ENCODE assay signal across 19 cellular contexts in the genomic region with DNA sequence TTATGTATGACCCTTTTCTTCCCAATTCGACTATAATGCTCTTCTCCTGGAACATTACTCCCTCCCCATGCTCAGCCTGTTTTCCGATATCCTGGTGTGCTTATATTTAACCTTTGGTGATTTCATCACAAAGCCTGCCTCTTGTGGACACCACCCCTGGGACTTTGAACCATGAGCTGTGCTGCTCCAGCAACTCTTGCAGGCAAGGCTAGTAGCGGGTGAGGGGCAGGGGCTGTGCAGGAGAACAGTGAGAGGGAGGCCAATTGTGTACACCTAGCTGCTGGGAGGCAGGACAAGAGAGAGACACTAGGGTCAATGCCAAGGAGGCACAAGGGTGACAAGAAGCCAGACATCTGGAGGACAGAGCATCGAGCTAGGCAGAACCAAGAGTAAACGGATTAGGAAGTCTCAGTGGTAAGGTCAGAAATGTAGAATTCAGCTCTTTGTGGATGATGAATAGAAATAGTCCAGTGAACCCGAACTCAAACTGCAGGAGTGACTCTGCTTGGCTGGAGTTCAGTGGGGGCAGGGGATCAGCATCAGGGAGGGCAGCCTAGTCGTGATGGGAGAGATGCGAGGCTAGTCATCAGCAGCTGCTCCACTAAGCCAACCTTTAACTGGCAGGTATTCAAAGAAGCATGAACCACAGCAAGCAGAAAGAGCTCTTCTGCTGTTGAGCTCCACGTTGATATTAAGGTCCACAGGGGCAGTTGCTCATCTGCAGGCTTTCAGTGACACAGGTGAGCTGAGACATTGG. TPM values are rescaled to one million over a fixed set of nuclear protein-coding genes. Genes with fewer than 3 reads are reported as not detected.
A peak's percentile ranks its signal among the peaks of the same experiment; 100 is the strongest.
DNase-seq lines count a peak whose midpoint lies in the region; ATAC-seq, FAIRE-seq and TF ChIP-seq lines count a peak whose summit lies in the region.
"Had no signal": no experiment of that assay in that cellular context is flagged by ENCODE, and none has a peak within 500 bp of the region (broad histone marks: within the 10 kb centered on the region; RNA-seq: fewer than 3 reads in every experiment).

No MANE protein-coding gene starts in this region.

- H3K4me3 ChIP-seq in HCT116 (replicated peaks in 1 of 2; ENCODE audit: low read depth in 1 of 2, low read length in 2 of 2): no peak overlapping the region
- no peak overlapping the region for H3K4me3 ChIP-seq in small intestine (ENCODE audit: low read depth in 1 of 2, low read length in 2 of 2)
- H3K4me3 ChIP-seq: HAP-1, MG63, SK-N-MC had no signal

- RAD21 ChIA-PET in HCT116 (lab: Charles Lee; ENCODE audit: low non-redundant PET in 1 of 2, low total read pairs in 2 of 2, uncharacterized antibody in 2 of 2, unreplicated experiment in 2 of 2): no interaction called here

- 0 out of 2 replicates have a peak overlapping the region, but pooled peaks have one; percentile 10 for H3K4me2 ChIP-seq in HCT116 (ENCODE audit: low read length)

- no peak overlapping the region for H2AFZ ChIP-seq in HCT116 (ENCODE audit: low read depth, low read length, poor library complexity, severe bottlenecking)

- POLR2A ChIA-PET in HCT116 (lab: Charles Lee): no interaction called here

- no peak for TF ChIP-seq POLR2A in HCT116 (IDR thresholded peaks at IDR 0.05; ENCODE audit: borderline replicate concordance, extremely low read depth, insufficient read depth, insufficient read length)

- no peaks in the 10 kb centered on the region for H3K79me2 ChIP-seq in HCT116 (ENCODE audit: insufficient read depth, low read length)

- H3K9ac ChIP-seq in HCT116 (ENCODE audit: low read length): no peak overlapping the region

- H3K9me2 ChIP-seq in HCT116 (ENCODE audit: insufficient read depth): no peaks in the 10 kb centered on the region

- no peak overlapping the region for H3K4me3 Mint-ChIP-seq in T-helper 17 cell
- H3K4me3 Mint-ChIP-seq: CD4-positive, alpha-beta T cell had no signal

- WGBS in small intestine, 3 donors: 18 to 57% (median 37%) methylated on average over 9 of the region's 9 CpGs

- H3K27me3 ChIP-seq in HCT116 (ENCODE audit: insufficient read depth, low read length) (peaks cover 13% of the 10 kb centered on the region), small intestine (ENCODE audit: control insufficient read depth in 2 of 2, insufficient read depth in 2 of 2, low read length in 2 of 2) (no peaks in the 10 kb centered on the region)
- H3K27me3 ChIP-seq: MG63 had no signal

- BruUV-seq in HCT116 (replicated peaks; lab: Mats Ljungman, UMichigan): no TSS peak

- no peaks in the 10 kb centered on the region for H4K20me1 ChIP-seq in HCT116 (ENCODE audit: insufficient read depth)

- CTCF ChIA-PET in HCT116 (lab: Charles Lee): interaction anchor here (1.4 kb wide), 1 partner anchor 21 kb away, joined by 3 read pairs; no protein-coding TSS in a partner anchor

- ATAC-seq in HCT116 (no peak), T-helper 17 cell (no peak), HG03378 (IDR thresholded peaks at IDR 0.05; ENCODE audit: unreplicated experiment) (no peak)

- peak; percentile 5 for FAIRE-seq in small intestine (lab: Jason Lieb, UNC)
- FAIRE-seq: RCC 7860 had no signal

- peaks cover 3% of the 10 kb centered on the region for H3K4me1 Mint-ChIP-seq in T-helper 17 cell

- DNase-seq in HCT116 (ENCODE audit: low read depth, low spot score): no peak
- no peak for DNase-seq in T-helper 17 cell
- peak; percentile 53 for DNase-seq in left kidney (ENCODE audit: low read depth, low spot score)
- DNase-seq in small intestine: peak; percentile 94
- DNase-seq in cerebellar nuclear complex (lab: John Stamatoyannopoulos, UW): no peak
- no peak for DNase-seq in activated T-cell treated with anti-CD3 and anti-CD28 coated beads, Interleukin-2, amount 50 U/mL, for 1 hour
- no peak for DNase-seq in GF-D8 (lab: John Stamatoyannopoulos, UW)
- DNase-seq: CD4-positive, alpha-beta T cell; DMS79 treated with DMSO at 0.1 percent for 48 hours; MG63; NCI-H1092; NCI-H146; NCI-H2081 treated with DMSO at 0.1 percent for 48 hours; NCI-H510A treated with DMSO at 0.1 percent for 48 hours; Right ventricle myocardium superior had no signal

- H3K36me3 ChIP-seq in HCT116 (ENCODE audit: control insufficient read depth in 1 of 2, insufficient read depth in 2 of 2, low read length in 2 of 2) (no peaks in the 10 kb centered on the region), small intestine (ENCODE audit: control insufficient read depth in 2 of 2, insufficient read depth in 2 of 2, low read length in 2 of 2) (no peaks in the 10 kb centered on the region)
- H3K36me3 ChIP-seq: HAP-1, MG63 had no signal

- intact Hi-C loops in HCT116 (cut with micrococcal nuclease): no loop called here

- H3K4me1 ChIP-seq in HCT116 (ENCODE audit: control insufficient read depth in 1 of 2, insufficient read depth in 2 of 2, low read length in 2 of 2): peaks cover 0 to 5% of the 10 kb centered on the region in 2 experiments; a peak in 1 of 4 replicates
- H3K4me1 ChIP-seq in small intestine (ENCODE audit: control insufficient read depth in 2 of 2, insufficient read depth in 1 of 2, low read depth in 1 of 2, low read length in 1 of 2): peaks cover 0 to 2% of the 10 kb centered on the region in 2 donors
- H3K4me1 ChIP-seq: HAP-1 had no signal

- peak overlapping the region; percentile 77 for H3K27ac Mint-ChIP-seq in T-helper 17 cell
- H3K27ac Mint-ChIP-seq: CD4-positive, alpha-beta T cell had no signal

- H3K27ac ChIP-seq in HCT116 (ENCODE audit: low read depth, low read length) (no peak overlapping the region), small intestine (ENCODE audit: low read depth in 1 of 2, low read length in 1 of 2) (peak overlapping the region in 1 of 2 donors; percentile 30)
- H3K27ac ChIP-seq: SK-N-MC had no signal

- H3K9me3 ChIP-seq in HCT116 (ENCODE audit: control insufficient read depth in 1 of 2, insufficient read depth in 1 of 2, low read depth in 1 of 2, low read length in 2 of 2) (no peaks in the 10 kb centered on the region), T-helper 17 cell (ENCODE audit: control insufficient read depth, low read length, poor library complexity, severe bottlenecking) (no peaks in the 10 kb centered on the region), small intestine (ENCODE audit: control insufficient read depth, low read depth) (no peaks in the 10 kb centered on the region)
- H3K9me3 ChIP-seq: HAP-1, MG63 had no signal

- no peak for TF ChIP-seq RAD21 in HCT116 (IDR thresholded peaks at IDR 0.05; ENCODE audit: low read depth)

- peaks cover 39% of the 10 kb centered on the region for H3K27me3 Mint-ChIP-seq in T-helper 17 cell
- H3K27me3 Mint-ChIP-seq: CD4-positive, alpha-beta T cell had no signal

- H3K36me3 Mint-ChIP-seq in T-helper 17 cell (ENCODE audit: low read depth): no peaks in the 10 kb centered on the region

- no peak for TF ChIP-seq CTCF in HCT116 (IDR thresholded peaks at IDR 0.05 in 2 of 3, conservative IDR thresholded peaks at IDR 0.05 in 1 of 3; ENCODE audit: borderline replicate concordance in 1 of 3, insufficient read depth in 1 of 3, low read depth in 2 of 3, low read length in 2 of 3)

TF ChIP-seq in HCT116, 20 proteins besides CTCF, POLR2A, EP300 and RAD21:
- no peak for TF ChIP-seq TCF7L2 (IDR thresholded peaks at IDR 0.05; ENCODE audit: borderline replicate concordance, extremely low read depth, insufficient read depth, insufficient read length)
- TF ChIP-seq POLR2AphosphoS5 (IDR thresholded peaks at IDR 0.05; ENCODE audit: low read depth, low read length): no peak
- TF ChIP-seq JUND (IDR thresholded peaks at IDR 0.05): no peak
- TF ChIP-seq, protein P1, sequence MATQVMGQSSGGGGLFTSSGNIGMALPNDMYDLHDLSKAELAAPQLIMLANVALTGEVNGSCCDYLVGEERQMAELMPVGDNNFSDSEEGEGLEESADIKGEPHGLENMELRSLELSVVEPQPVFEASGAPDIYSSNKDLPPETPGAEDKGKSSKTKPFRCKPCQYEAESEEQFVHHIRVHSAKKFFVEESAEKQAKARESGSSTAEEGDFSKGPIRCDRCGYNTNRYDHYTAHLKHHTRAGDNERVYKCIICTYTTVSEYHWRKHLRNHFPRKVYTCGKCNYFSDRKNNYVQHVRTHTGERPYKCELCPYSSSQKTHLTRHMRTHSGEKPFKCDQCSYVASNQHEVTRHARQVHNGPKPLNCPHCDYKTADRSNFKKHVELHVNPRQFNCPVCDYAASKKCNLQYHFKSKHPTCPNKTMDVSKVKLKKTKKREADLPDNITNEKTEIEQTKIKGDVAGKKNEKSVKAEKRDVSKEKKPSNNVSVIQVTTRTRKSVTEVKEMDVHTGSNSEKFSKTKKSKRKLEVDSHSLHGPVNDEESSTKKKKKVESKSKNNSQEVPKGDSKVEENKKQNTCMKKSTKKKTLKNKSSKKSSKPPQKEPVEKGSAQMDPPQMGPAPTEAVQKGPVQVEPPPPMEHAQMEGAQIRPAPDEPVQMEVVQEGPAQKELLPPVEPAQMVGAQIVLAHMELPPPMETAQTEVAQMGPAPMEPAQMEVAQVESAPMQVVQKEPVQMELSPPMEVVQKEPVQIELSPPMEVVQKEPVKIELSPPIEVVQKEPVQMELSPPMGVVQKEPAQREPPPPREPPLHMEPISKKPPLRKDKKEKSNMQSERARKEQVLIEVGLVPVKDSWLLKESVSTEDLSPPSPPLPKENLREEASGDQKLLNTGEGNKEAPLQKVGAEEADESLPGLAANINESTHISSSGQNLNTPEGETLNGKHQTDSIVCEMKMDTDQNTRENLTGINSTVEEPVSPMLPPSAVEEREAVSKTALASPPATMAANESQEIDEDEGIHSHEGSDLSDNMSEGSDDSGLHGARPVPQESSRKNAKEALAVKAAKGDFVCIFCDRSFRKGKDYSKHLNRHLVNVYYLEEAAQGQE (IDR thresholded peaks at IDR 0.05; ENCODE audit: low read depth): no peak
- TF ChIP-seq FOSL1 (IDR thresholded peaks at IDR 0.05; ENCODE audit: low read depth): no peak
- no peak for TF ChIP-seq EZH2phosphoT487 (IDR thresholded peaks at IDR 0.05; ENCODE audit: borderline replicate concordance)
- TF ChIP-seq ELF1 (IDR thresholded peaks at IDR 0.05; ENCODE audit: borderline replicate concordance, low read depth): no peak
- TF ChIP-seq CBX3 (IDR thresholded peaks at IDR 0.05; ENCODE audit: low read depth): no peak
- TF ChIP-seq, protein P2, sequence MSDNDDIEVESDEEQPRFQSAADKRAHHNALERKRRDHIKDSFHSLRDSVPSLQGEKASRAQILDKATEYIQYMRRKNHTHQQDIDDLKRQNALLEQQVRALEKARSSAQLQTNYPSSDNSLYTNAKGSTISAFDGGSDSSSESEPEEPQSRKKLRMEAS (IDR thresholded peaks at IDR 0.05): no peak
TF ChIP-seq in HCT116: peak in this region for 0.

RNA-seq across cellular contexts. Expression of a gene that starts 31.0 kb away (rescaled TPM):
- total RNA-seq in HCT116 (2021; ENCODE audit: unreplicated experiment): 202 TPM
- 64.3 and 90.3 TPM in 2 replicates for polyA plus RNA-seq in HCT116 (2012)
- total RNA-seq in T-helper 17 cell: 1 to 10 TPM; 1.3 to 1.8 TPM
- polyA plus RNA-seq in small intestine: 10 to 100 TPM in 1 of 3 donors, 1 to 10 TPM in 1, under 1 TPM in 1; 0.45 to 29.6 (median 1.4) TPM

Comparison
In these comparisons a context has a peak if more than half of its experiments do, and no peak if none do; other contexts are left out.
1. DNase-seq: peak in left kidney (single experiment) and small intestine (single experiment); none in HCT116 (single experiment), T-helper 17 cell (0 of 3), cerebellar nuclear complex (0 of 2), activated T-cell treated with anti-CD3 and anti-CD28 coated beads, Interleukin-2, amount 50 U/mL, for 1 hour (single experiment) and GF-D8 (single experiment).
2. RNA of a gene that starts 31.0 kb away (total RNA-seq): 202 TPM in HCT116 (single experiment); 1.3 to 1.8 TPM in T-helper 17 cell; every median in the first group is over 10 times any median in the second.